Comparison of ENCODE assay signal across 13 cellular contexts in genomic region chr2:182868049-182868422, GRCh38.
A peak's percentile ranks its signal among the peaks of the same experiment; 100 is the strongest.
DNase-seq lines count a peak whose midpoint lies in the region; ATAC-seq and TF ChIP-seq lines count a peak whose summit lies in the region.
"Had no signal": no experiment of that assay in that cellular context is flagged by ENCODE, and none has a peak within 500 bp of the region (broad histone marks: within the 10 kb centered on the region; RNA-seq: fewer than 3 reads in every experiment).

No MANE protein-coding gene starts in this region.

- H3K4me3 ChIP-seq in OCI-LY1 (ENCODE audit: low read depth, low read length, poor library complexity, severe bottlenecking) (no peak overlapping the region), iPS-18a (ENCODE audit: low read length) (peak overlapping the region; percentile 86)

- no peak overlapping the region for H3K27ac ChIP-seq in OCI-LY1 (ENCODE audit: low read depth, low read length, poor library complexity, severe bottlenecking)
- no peak overlapping the region for H3K27ac ChIP-seq in iPS-18a (ENCODE audit: low read length)

- H3K9me2 ChIP-seq in OCI-LY1 (ENCODE audit: low read depth, low read length), result no peaks in the 10 kb centered on the region

- no peak overlapping the region for H3K9ac ChIP-seq in OCI-LY1 (ENCODE audit: low read length)
- H3K9ac ChIP-seq in iPS-18a (ENCODE audit: low read length), result no peak overlapping the region

- H3K36me3 ChIP-seq in OCI-LY1 (ENCODE audit: insufficient read depth, low read length) (no peaks in the 10 kb centered on the region), iPS-18a (ENCODE audit: control insufficient read depth, low read depth, low read length) (no peaks in the 10 kb centered on the region)

- H3K79me2 ChIP-seq in OCI-LY1 (ENCODE audit: insufficient read depth, low read length), result no peaks in the 10 kb centered on the region

- peak overlapping the region; percentile 22; the same call in 1 of the 2 replicates for H3K4me2 ChIP-seq in OCI-LY1 (ENCODE audit: low read length)

- TF ChIP-seq CTCF in OCI-LY1 (IDR thresholded peaks at IDR 0.05; ENCODE audit: low read length), result no peak

- DNase-seq in NCI-H82 (lab: John Stamatoyannopoulos, UW) (peak; percentile 39), NCI-H82 treated with DMSO at 0.1 percent for 48 hours (lab: John Stamatoyannopoulos, UW; ENCODE audit: unreplicated experiment) (no peak), putamen (ENCODE audit: low spot score) (no peak), T1000 (lab: John Stamatoyannopoulos, UW) (no peak)
- DNase-seq: activated CD4-positive, alpha-beta T cell treated with anti-CD3 and anti-CD28 coated beads for 36 hours; activated T-cell treated with anti-CD3 and anti-CD28 coated beads, Interleukin-2, amount 50 U/mL, for 72 hours; COR-L47; OCI-M1; T-helper 1 cell had no signal

- H3K9me3 ChIP-seq in OCI-LY1 (ENCODE audit: low read length) (no peaks in the 10 kb centered on the region), iPS-18a (ENCODE audit: control insufficient read depth, low read depth, low read length) (no peaks in the 10 kb centered on the region)

- H3F3A ChIP-seq in OCI-LY1 (ENCODE audit: insufficient read depth, low read length), result no peaks in the 10 kb centered on the region

- no peaks in the 10 kb centered on the region for H4K20me1 ChIP-seq in OCI-LY1 (ENCODE audit: insufficient read depth, low read length)

- H2AFZ ChIP-seq in OCI-LY1 (ENCODE audit: low read length), result no peak overlapping the region

- H3K27me3 ChIP-seq in OCI-LY1 (ENCODE audit: insufficient read depth, low read length) (no peaks in the 10 kb centered on the region), iPS-18a (ENCODE audit: control insufficient read depth, insufficient read depth, low read length) (peaks cover 35% of the 10 kb centered on the region)

- ATAC-seq in HG03457 (IDR thresholded peaks at IDR 0.05; ENCODE audit: unreplicated experiment), result no peak
- ATAC-seq in GM18873 (IDR thresholded peaks at IDR 0.05; ENCODE audit: low FRiP score, unreplicated experiment), result no peak
- ATAC-seq: activated CD4-positive, alpha-beta T cell treated with anti-CD3 and anti-CD28 coated beads for 36 hours; activated T-cell treated with anti-CD3 and anti-CD28 coated beads, Interleukin-2, amount 50 U/mL, for 72 hours had no signal

- H3K4me1 ChIP-seq in OCI-LY1 (ENCODE audit: insufficient read depth, low read length, severe bottlenecking) (peaks cover 8% of the 10 kb centered on the region), iPS-18a (ENCODE audit: control insufficient read depth, low read depth, low read length) (peaks cover 14% of the 10 kb centered on the region)
